ENCODE assay signal across 1 cellular context in genomic region chr5:96297867-96298266, GRCh38.
TF ChIP-seq lines count a peak whose summit lies in the region.

No MANE protein-coding gene starts in this region.

TF ChIP-seq in IMR-90, 13 proteins besides CTCF, POLR2A, EP300 and RAD21:
- peak; percentile 54; the same call in 1 of the 2 replicates for TF ChIP-seq FOS (IDR thresholded peaks at IDR 0.05; ENCODE audit: low read depth, low read length)
- TF ChIP-seq CHD1 (IDR thresholded peaks at IDR 0.05; ENCODE audit: low read depth, low read length): peak; percentile 28; the same call in 1 of the 2 replicates
- TF ChIP-seq MAZ (IDR thresholded peaks at IDR 0.05; ENCODE audit: borderline replicate concordance, low read depth, low read length): no peak
- TF ChIP-seq USF2 (IDR thresholded peaks at IDR 0.05; ENCODE audit: low read depth, low read length): 0 out of 2 replicates have a peak, but pooled peaks have one; percentile 5
- TF ChIP-seq ELK1 (IDR thresholded peaks at IDR 0.05; ENCODE audit: borderline replicate concordance, low read depth, low read length): no peak
- peak; percentile 34; the same call in 1 of the 2 replicates for TF ChIP-seq NFE2L2 (IDR thresholded peaks at IDR 0.05; ENCODE audit: low read depth, low read length)
- TF ChIP-seq CEBPB (IDR thresholded peaks at IDR 0.05; ENCODE audit: low read depth, low read length): peak; percentile 100
- peak; percentile 69 for TF ChIP-seq BHLHE40 (IDR thresholded peaks at IDR 0.05; ENCODE audit: low read depth, low read length)
- TF ChIP-seq RCOR1 (IDR thresholded peaks at IDR 0.05; ENCODE audit: insufficient replicate concordance, low read length): peak; percentile 14
